18 cellular contexts compared by ENCODE assay signal in the genomic region with DNA sequence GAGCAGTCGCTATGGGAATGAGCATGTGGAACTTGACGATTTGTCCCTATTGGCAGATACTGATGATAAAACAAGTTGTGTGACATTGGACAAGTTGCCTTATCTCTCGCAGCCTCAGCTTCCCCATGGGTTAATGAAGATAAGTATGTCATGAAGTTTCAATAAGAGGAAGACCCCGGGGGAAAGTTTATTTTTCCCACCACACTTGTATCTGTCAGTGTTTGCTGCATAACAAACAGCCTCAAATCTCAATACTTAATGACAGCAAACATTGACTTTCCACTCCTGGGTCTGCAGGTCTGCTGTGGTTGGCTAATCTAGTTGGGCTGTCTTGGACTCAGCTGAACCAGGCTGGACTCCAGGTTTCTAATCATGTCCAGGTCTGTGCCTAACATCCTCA.
"Had no signal": no experiment of that assay in that cellular context is flagged by ENCODE, and none has a peak within 500 bp of the region (broad histone marks: within the 10 kb centered on the region; RNA-seq: fewer than 3 reads in every experiment).

No MANE protein-coding gene starts in this region.

- H3K36me3 ChIP-seq: ascending aorta, vagina had no signal

- H3K4me3 ChIP-seq: ascending aorta, vagina had no signal

- H3K4me1 ChIP-seq: ascending aorta, vagina had no signal

- H3K27ac ChIP-seq: ascending aorta, vagina had no signal

- H3K27me3 Mint-ChIP-seq: activated CD4-positive, alpha-beta memory T cell treated with anti-CD3 and anti-CD28 coated beads, Interleukin-2, amount 10 ng/mL, durations not matched to agents 7 days and 5 days; activated CD8-positive, alpha-beta memory T cell treated with anti-CD3 and anti-CD28 coated beads, Interleukin-2, amount 10 ng/mL, durations not matched to agents 7 days and 5 days; activated naive CD4-positive, alpha-beta T cell treated with anti-CD3 and anti-CD28 coated beads, Interleukin-2, amount 10 ng/mL, durations not matched to agents 7 days and 5 days; naive thymus-derived CD8-positive, alpha-beta T cell; stimulated activated naive CD8-positive, alpha-beta T cell treated with anti-CD3 and anti-CD28 coated beads, Interleukin-15, amount 100 ng/mL, for 72 hours had no signal

- H3K27ac Mint-ChIP-seq: activated CD4-positive, alpha-beta memory T cell treated with anti-CD3 and anti-CD28 coated beads, Interleukin-2, amount 10 ng/mL, durations not matched to agents 7 days and 5 days; activated CD8-positive, alpha-beta memory T cell treated with anti-CD3 and anti-CD28 coated beads, Interleukin-2, amount 10 ng/mL, durations not matched to agents 7 days and 5 days; activated T-helper 2 cell treated with anti-CD3 and anti-CD28 coated beads, Interferon-gamma antibody, Interleukin-2, Interleukin-4, amounts not matched to agents 10 μg/mL and 5 μg/mL and 100 μg/mL, durations not matched to agents 14 hours and 24 hours and 36 hours; stimulated activated naive CD8-positive, alpha-beta T cell treated with anti-CD3 and anti-CD28 coated beads, Interleukin-15, amount 100 ng/mL, for 72 hours had no signal

- DNase-seq: activated CD4-positive, alpha-beta memory T cell treated with anti-CD3 and anti-CD28 coated beads, Interleukin-2, amount 10 ng/mL, durations not matched to agents 7 days and 5 days; activated CD4-positive, alpha-beta T cell treated with anti-CD3 and anti-CD28 coated beads for 48 hours; activated CD8-positive, alpha-beta memory T cell treated with anti-CD3 and anti-CD28 coated beads, Interleukin-2, amount 10 ng/mL, durations not matched to agents 7 days and 5 days; activated naive CD4-positive, alpha-beta T cell treated with anti-CD3 and anti-CD28 coated beads, Interleukin-2, amount 10 ng/mL, durations not matched to agents 7 days and 5 days; cerebellar nuclear complex; cortex of kidney; effector CD4-positive, alpha-beta T cell; mesendoderm; naive thymus-derived CD8-positive, alpha-beta T cell; nucleus accumbens; stimulated activated CD4-positive, alpha-beta T cell treated with anti-CD3 and anti-CD28 coated beads, Interleukin-12 subunit alpha, Interleukin-12 subunit beta, amount 100 ng/mL, for 4 hours; stimulated activated CD4-positive, alpha-beta T cell treated with anti-CD3 and anti-CD28 coated beads, Interleukin-1b, Interleukin-23, amount 100 ng/mL, for 48 hours; stimulated activated naive CD8-positive, alpha-beta T cell treated with anti-CD3 and anti-CD28 coated beads, Interleukin-15, amount 100 ng/mL, for 72 hours; trophoblast cell had no signal

- H3K4me3 Mint-ChIP-seq: activated CD4-positive, alpha-beta memory T cell treated with anti-CD3 and anti-CD28 coated beads, Interleukin-2, amount 10 ng/mL, durations not matched to agents 7 days and 5 days; activated CD8-positive, alpha-beta memory T cell treated with anti-CD3 and anti-CD28 coated beads, Interleukin-2, amount 10 ng/mL, durations not matched to agents 7 days and 5 days; activated naive CD4-positive, alpha-beta T cell treated with anti-CD3 and anti-CD28 coated beads, Interleukin-2, amount 10 ng/mL, durations not matched to agents 7 days and 5 days; stimulated activated naive CD8-positive, alpha-beta T cell treated with anti-CD3 and anti-CD28 coated beads, Interleukin-15, amount 100 ng/mL, for 72 hours had no signal

- H3K9me3 ChIP-seq: ascending aorta, vagina had no signal

- ATAC-seq: activated CD8-positive, alpha-beta memory T cell treated with anti-CD3 and anti-CD28 coated beads, Interleukin-2, amount 10 ng/mL, durations not matched to agents 7 days and 5 days; esophagus mucosa; naive thymus-derived CD8-positive, alpha-beta T cell; stimulated activated naive CD8-positive, alpha-beta T cell treated with anti-CD3 and anti-CD28 coated beads, Interleukin-15, amount 100 ng/mL, for 72 hours had no signal

- H3K27me3 ChIP-seq: ascending aorta, vagina had no signal

- H3K9me3 Mint-ChIP-seq: activated CD4-positive, alpha-beta memory T cell treated with anti-CD3 and anti-CD28 coated beads, Interleukin-2, amount 10 ng/mL, durations not matched to agents 7 days and 5 days; activated T-helper 2 cell treated with anti-CD3 and anti-CD28 coated beads, Interferon-gamma antibody, Interleukin-2, Interleukin-4, amounts not matched to agents 10 μg/mL and 5 μg/mL and 100 μg/mL, durations not matched to agents 14 hours and 24 hours and 36 hours had no signal
